1 cellular context compared by ENCODE assay signal in genomic region chr12:4322789-4323188, GRCh38.
TF ChIP-seq lines count a peak whose summit lies in the region.

No MANE protein-coding gene starts in this region.

TF ChIP-seq in endothelial cell of umbilical vein, 7 proteins besides CTCF, POLR2A, EP300 and RAD21:
- TF ChIP-seq MAX (IDR thresholded peaks at IDR 0.05; ENCODE audit: insufficient read depth, insufficient read length) (no peak), EZH2 (IDR thresholded peaks at IDR 0.05; ENCODE audit: borderline replicate concordance, low read depth, low read length, severe bottlenecking) (no peak), POLR2AphosphoS5 (IDR thresholded peaks at IDR 0.05; ENCODE audit: insufficient read depth, low read depth, low read length) (no peak), GATA2 (IDR thresholded peaks at IDR 0.05; ENCODE audit: insufficient read depth, insufficient read length, low read depth, low read length) (no peak), MYC (IDR thresholded peaks at IDR 0.05; ENCODE audit: low read depth, low read length) (no peak), JUN (IDR thresholded peaks at IDR 0.05; ENCODE audit: borderline replicate concordance, insufficient read depth, insufficient read length, low read depth) (no peak), FOS (IDR thresholded peaks at IDR 0.05; ENCODE audit: borderline replicate concordance, insufficient read depth, low read length) (no peak)
